In the genomic region with DNA sequence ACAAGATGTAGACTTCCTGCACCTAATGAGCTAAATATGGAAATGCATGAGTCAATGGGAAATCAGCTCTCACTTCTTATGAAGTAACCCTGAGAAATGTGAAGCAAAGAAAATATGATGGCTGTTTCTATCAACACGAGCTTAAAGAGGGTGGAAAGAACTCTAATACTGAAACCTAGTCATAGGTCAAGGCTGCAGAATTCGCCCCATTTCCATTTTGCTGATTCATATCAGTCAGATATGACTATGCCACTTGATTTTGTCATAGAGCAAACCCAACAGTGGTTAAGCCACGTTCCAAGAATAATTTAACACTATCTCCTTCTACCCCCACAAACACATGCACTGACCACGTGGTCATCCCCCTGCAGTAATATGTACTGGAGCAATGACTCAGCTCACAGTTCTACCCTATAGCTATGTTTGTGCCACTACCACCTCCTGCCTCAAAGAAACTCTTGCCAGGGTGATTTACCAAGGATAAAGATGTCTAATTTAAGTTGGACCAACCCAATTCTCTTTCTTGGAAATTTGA, we compare ENCODE assay signal across 8 cellular contexts.
DNase-seq lines count a peak whose midpoint lies in the region; ATAC-seq and TF ChIP-seq lines count a peak whose summit lies in the region.

No MANE protein-coding gene starts in this region.

- no peaks in the 10 kb centered on the region for H3K27me3 Mint-ChIP-seq in WTC11 (ENCODE audit: low read depth)

- H3K4me1 Mint-ChIP-seq in WTC11: no peaks in the 10 kb centered on the region

- peaks cover 3% of the 10 kb centered on the region; the same call in 1 of the 2 replicates for H3K9me3 Mint-ChIP-seq in WTC11

- BruUV-seq in A673 (replicated peaks; lab: Mats Ljungman, UMichigan): no TSS peak

- H3K4me3 ChIP-seq in A673 (ENCODE audit: low read depth, low read length, poor library complexity, severe bottlenecking) (no peak overlapping the region), RWPE2 (ENCODE audit: severe bottlenecking) (no peak overlapping the region), fibroblast of pulmonary artery (replicated peaks; ENCODE audit: low read depth, low read length) (no peak overlapping the region)

- no peak overlapping the region for H3K4me3 Mint-ChIP-seq in WTC11

- ATAC-seq in GM18868 (IDR thresholded peaks at IDR 0.05; ENCODE audit: unreplicated experiment): peak; percentile 96
- ATAC-seq in HG02981 (IDR thresholded peaks at IDR 0.05; ENCODE audit: unreplicated experiment): peak; percentile 90
- peak; percentile 92 for ATAC-seq in RWPE2 (ENCODE audit: low read depth)
- no peak for ATAC-seq in WTC11

- H3K27ac ChIP-seq in A673 (ENCODE audit: low read depth, low read length, poor library complexity, severe bottlenecking): no peak overlapping the region
- H3K27ac ChIP-seq in RWPE2 (ENCODE audit: poor library complexity, severe bottlenecking): peak overlapping the region; percentile 62

- POLR2A ChIA-PET in A673 (lab: Charles Lee; ENCODE audit: low non-redundant PET): no interaction called here
- POLR2A ChIA-PET in WTC11 (lab: Charles Lee): no interaction called here

- H3K36me3 ChIP-seq in A673 (ENCODE audit: insufficient read depth, low read length, poor library complexity, severe bottlenecking) (no peaks in the 10 kb centered on the region), RWPE2 (ENCODE audit: low read depth) (no peaks in the 10 kb centered on the region)

- H3K36me3 Mint-ChIP-seq in WTC11: no peaks in the 10 kb centered on the region

- no peaks in the 10 kb centered on the region for H3K4me1 ChIP-seq in A673 (ENCODE audit: insufficient read depth, low read length, poor library complexity, severe bottlenecking)
- peaks cover 29% of the 10 kb centered on the region for H3K4me1 ChIP-seq in RWPE2 (ENCODE audit: insufficient read depth, poor library complexity, severe bottlenecking)

- intact Hi-C loops in A673 (cut with micrococcal nuclease; ENCODE audit: unreplicated experiment): no loop called here

- CTCF ChIA-PET in A673 (lab: Charles Lee): no interaction called here
- CTCF ChIA-PET in WTC11 (lab: Charles Lee): no interaction called here

- no peak for TF ChIP-seq CTCF in A673 (conservative IDR thresholded peaks at IDR 0.05; ENCODE audit: low read depth, low read length)
- no peak for TF ChIP-seq CTCF in RWPE2 (IDR thresholded peaks at IDR 0.05; ENCODE audit: poor library complexity, severe bottlenecking)
- no peak for TF ChIP-seq CTCF in fibroblast of pulmonary artery (IDR thresholded peaks at IDR 0.05; ENCODE audit: low read length, missing control alignments)
- TF ChIP-seq CTCF in WTC11 (IDR thresholded peaks at IDR 0.05): no peak

- H3K9me3 ChIP-seq in A673 (ENCODE audit: low read depth, low read length, poor library complexity, severe bottlenecking) (no peaks in the 10 kb centered on the region), RWPE2 (ENCODE audit: severe bottlenecking) (no peaks in the 10 kb centered on the region)

- H3K27ac Mint-ChIP-seq in WTC11: no peak overlapping the region

- DNase-seq in A673 (ENCODE audit: low spot score) (peak; percentile 33), RWPE2 (ENCODE audit: low spot score) (peak; percentile 72), fibroblast of pulmonary artery (ENCODE audit: low read depth) (peak; percentile 92), NCI-H345 (lab: John Stamatoyannopoulos, UW) (no peak), WTC11 (ENCODE audit: low spot score) (no peak), HuH-7.5 (ENCODE audit: low spot score) (no peak)

- H3K27me3 ChIP-seq in A673 (replicated peaks; ENCODE audit: insufficient read depth, low read depth, low read length, poor library complexity) (no peaks in the 10 kb centered on the region), RWPE2 (ENCODE audit: insufficient read depth, poor library complexity, severe bottlenecking) (no peaks in the 10 kb centered on the region)

TF ChIP-seq in WTC11, 78 proteins besides CTCF, POLR2A, EP300 and RAD21:
- TF ChIP-seq, protein P1, sequence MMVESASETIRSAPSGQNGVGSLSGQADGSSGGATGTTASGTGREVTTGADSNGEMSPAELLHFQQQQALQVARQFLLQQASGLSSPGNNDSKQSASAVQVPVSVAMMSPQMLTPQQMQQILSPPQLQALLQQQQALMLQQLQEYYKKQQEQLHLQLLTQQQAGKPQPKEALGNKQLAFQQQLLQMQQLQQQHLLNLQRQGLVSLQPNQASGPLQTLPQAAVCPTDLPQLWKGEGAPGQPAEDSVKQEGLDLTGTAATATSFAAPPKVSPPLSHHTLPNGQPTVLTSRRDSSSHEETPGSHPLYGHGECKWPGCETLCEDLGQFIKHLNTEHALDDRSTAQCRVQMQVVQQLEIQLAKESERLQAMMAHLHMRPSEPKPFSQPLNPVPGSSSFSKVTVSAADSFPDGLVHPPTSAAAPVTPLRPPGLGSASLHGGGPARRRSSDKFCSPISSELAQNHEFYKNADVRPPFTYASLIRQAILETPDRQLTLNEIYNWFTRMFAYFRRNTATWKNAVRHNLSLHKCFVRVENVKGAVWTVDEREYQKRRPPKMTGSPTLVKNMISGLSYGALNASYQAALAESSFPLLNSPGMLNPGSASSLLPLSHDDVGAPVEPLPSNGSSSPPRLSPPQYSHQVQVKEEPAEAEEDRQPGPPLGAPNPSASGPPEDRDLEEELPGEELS (CRISPR knock-in tag; IDR thresholded peaks at IDR 0.05): no peak
- TF ChIP-seq CBFB (CRISPR knock-in tag; IDR thresholded peaks at IDR 0.05; ENCODE audit: low read depth): no peak
- no peak for TF ChIP-seq ZBTB21 (CRISPR knock-in tag; IDR thresholded peaks at IDR 0.05; ENCODE audit: borderline replicate concordance)
- no peak for TF ChIP-seq NFE2L1 (CRISPR knock-in tag; IDR thresholded peaks at IDR 0.05)
- TF ChIP-seq, protein P2, sequence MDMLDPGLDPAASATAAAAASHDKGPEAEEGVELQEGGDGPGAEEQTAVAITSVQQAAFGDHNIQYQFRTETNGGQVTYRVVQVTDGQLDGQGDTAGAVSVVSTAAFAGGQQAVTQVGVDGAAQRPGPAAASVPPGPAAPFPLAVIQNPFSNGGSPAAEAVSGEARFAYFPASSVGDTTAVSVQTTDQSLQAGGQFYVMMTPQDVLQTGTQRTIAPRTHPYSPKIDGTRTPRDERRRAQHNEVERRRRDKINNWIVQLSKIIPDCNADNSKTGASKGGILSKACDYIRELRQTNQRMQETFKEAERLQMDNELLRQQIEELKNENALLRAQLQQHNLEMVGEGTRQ (CRISPR knock-in tag; IDR thresholded peaks at IDR 0.05): no peak
- TF ChIP-seq FOXJ3 (CRISPR knock-in tag; IDR thresholded peaks at IDR 0.05; ENCODE audit: borderline replicate concordance): no peak
- TF ChIP-seq, protein P3, sequence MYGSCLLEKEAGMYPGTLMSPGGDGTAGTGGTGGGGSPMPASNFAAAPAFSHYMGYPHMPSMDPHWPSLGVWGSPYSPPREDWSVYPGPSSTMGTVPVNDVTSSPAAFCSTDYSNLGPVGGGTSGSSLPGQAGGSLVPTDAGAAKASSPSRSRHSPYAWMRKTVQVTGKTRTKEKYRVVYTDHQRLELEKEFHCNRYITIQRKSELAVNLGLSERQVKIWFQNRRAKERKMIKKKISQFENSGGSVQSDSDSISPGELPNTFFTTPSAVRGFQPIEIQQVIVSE (CRISPR knock-in tag; IDR thresholded peaks at IDR 0.05; ENCODE audit: borderline replicate concordance): no peak
- TF ChIP-seq, protein P4, sequence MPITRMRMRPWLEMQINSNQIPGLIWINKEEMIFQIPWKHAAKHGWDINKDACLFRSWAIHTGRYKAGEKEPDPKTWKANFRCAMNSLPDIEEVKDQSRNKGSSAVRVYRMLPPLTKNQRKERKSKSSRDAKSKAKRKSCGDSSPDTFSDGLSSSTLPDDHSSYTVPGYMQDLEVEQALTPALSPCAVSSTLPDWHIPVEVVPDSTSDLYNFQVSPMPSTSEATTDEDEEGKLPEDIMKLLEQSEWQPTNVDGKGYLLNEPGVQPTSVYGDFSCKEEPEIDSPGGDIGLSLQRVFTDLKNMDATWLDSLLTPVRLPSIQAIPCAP (CRISPR knock-in tag; IDR thresholded peaks at IDR 0.05): no peak
- TF ChIP-seq FOXK1 (CRISPR knock-in tag; IDR thresholded peaks at IDR 0.05): no peak
- no peak for TF ChIP-seq TCF7 (CRISPR knock-in tag; IDR thresholded peaks at IDR 0.05; ENCODE audit: low read depth)
- TF ChIP-seq NR2C2 (CRISPR knock-in tag; IDR thresholded peaks at IDR 0.05): no peak
- no peak for TF ChIP-seq MXD4 (CRISPR knock-in tag; IDR thresholded peaks at IDR 0.05; ENCODE audit: borderline replicate concordance)
- no peak for TF ChIP-seq ETV6 (CRISPR knock-in tag; IDR thresholded peaks at IDR 0.05)
- TF ChIP-seq EMX1 (CRISPR knock-in tag; IDR thresholded peaks at IDR 0.05): no peak
- TF ChIP-seq, protein P5, sequence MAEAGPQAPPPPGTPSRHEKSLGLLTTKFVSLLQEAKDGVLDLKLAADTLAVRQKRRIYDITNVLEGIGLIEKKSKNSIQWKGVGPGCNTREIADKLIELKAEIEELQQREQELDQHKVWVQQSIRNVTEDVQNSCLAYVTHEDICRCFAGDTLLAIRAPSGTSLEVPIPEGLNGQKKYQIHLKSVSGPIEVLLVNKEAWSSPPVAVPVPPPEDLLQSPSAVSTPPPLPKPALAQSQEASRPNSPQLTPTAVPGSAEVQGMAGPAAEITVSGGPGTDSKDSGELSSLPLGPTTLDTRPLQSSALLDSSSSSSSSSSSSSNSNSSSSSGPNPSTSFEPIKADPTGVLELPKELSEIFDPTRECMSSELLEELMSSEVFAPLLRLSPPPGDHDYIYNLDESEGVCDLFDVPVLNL (CRISPR knock-in tag; IDR thresholded peaks at IDR 0.05; ENCODE audit: borderline replicate concordance, low read depth): no peak
- no peak for TF ChIP-seq GABPB1 (CRISPR knock-in tag; IDR thresholded peaks at IDR 0.05)
- no peak for TF ChIP-seq NR3C1 (CRISPR knock-in tag; conservative IDR thresholded peaks at IDR 0.05; ENCODE audit: low read depth)

Comparison
In these comparisons a context has a peak if more than half of its experiments do, and no peak if none do; other contexts are left out.
1. DNase-seq: peak in A673 (single experiment), RWPE2 (single experiment) and fibroblast of pulmonary artery (single experiment); none in NCI-H345 (single experiment), WTC11 (single experiment) and HuH-7.5 (single experiment).